21 cellular contexts compared by ENCODE assay signal in the genomic region with DNA sequence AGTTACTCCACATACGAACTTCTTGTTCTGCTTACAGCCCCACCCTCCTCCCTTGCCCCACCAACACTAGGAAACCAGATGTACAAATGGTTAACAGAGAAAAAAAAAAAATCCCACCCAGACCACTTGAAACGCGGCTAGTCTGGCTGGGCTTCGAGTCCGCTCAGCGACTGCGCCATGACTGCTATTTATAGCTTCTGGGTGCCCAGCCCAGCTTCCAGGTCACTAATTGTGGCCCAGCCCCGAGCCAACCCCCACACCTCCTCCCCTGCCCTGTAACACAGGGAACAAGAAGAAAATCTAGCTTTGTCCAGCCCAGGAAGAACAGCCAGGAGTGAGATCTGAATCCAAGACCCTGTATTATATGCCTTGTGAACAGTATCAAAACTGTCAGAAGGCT. TPM values are rescaled to one million over a fixed set of nuclear protein-coding genes. Genes with fewer than 3 reads are reported as not detected.
"Had no signal": no experiment of that assay in that cellular context is flagged by ENCODE, and none has a peak within 500 bp of the region (broad histone marks: within the 10 kb centered on the region; RNA-seq: fewer than 3 reads in every experiment).

No MANE protein-coding gene starts in this region.

- H3K36me3 ChIP-seq: ascending aorta, breast epithelium, right lobe of liver, thyroid gland, vagina had no signal

- ATAC-seq: activated CD4-positive, alpha-beta T cell treated with anti-CD3 and anti-CD28 coated beads for 36 hours; activated CD8-positive, alpha-beta memory T cell treated with anti-CD3 and anti-CD28 coated beads, Interleukin-2, amount 10 ng/mL, durations not matched to agents 7 days and 5 days; naive thymus-derived CD8-positive, alpha-beta T cell; right lobe of liver had no signal

- H3K4me1 ChIP-seq: ascending aorta, breast epithelium, thyroid gland had no signal

- H3K27ac ChIP-seq: ascending aorta, breast epithelium, epithelial cell of prostate, right lobe of liver, thyroid gland, vagina had no signal

- H3K4me3 Mint-ChIP-seq: activated CD4-positive, alpha-beta memory T cell treated with anti-CD3 and anti-CD28 coated beads for 36 hours; activated CD4-positive, alpha-beta T cell treated with anti-CD3 and anti-CD28 coated beads for 36 hours; activated CD8-positive, alpha-beta memory T cell treated with anti-CD3 and anti-CD28 coated beads, Interleukin-2, amount 10 ng/mL, durations not matched to agents 7 days and 5 days; activated naive CD4-positive, alpha-beta T cell treated with anti-CD3 and anti-CD28 coated beads, Interleukin-2, amount 10 ng/mL, durations not matched to agents 7 days and 5 days; naive thymus-derived CD8-positive, alpha-beta T cell; T-helper 1 cell treated with Interleukin-12 subunit alpha and Interleukin-12 subunit beta and Interleukin-4 antibody, amounts not matched to agents 30 μg/mL and 1 μg/mL, for 36 hours had no signal

- H3K36me3 Mint-ChIP-seq: activated CD8-positive, alpha-beta memory T cell treated with anti-CD3 and anti-CD28 coated beads, Interleukin-2, amount 10 ng/mL, durations not matched to agents 7 days and 5 days; activated naive CD4-positive, alpha-beta T cell treated with anti-CD3 and anti-CD28 coated beads, Interleukin-2, amount 10 ng/mL, durations not matched to agents 7 days and 5 days had no signal

- H3K9me3 Mint-ChIP-seq: activated CD4-positive, alpha-beta memory T cell treated with anti-CD3 and anti-CD28 coated beads for 36 hours; activated naive CD4-positive, alpha-beta T cell treated with anti-CD3 and anti-CD28 coated beads, Interleukin-2, amount 10 ng/mL, durations not matched to agents 7 days and 5 days; naive thymus-derived CD8-positive, alpha-beta T cell; T-helper 1 cell treated with Interleukin-12 subunit alpha and Interleukin-12 subunit beta and Interleukin-4 antibody, amounts not matched to agents 30 μg/mL and 1 μg/mL, for 36 hours had no signal

- H3K9me3 ChIP-seq: ascending aorta, breast epithelium, right lobe of liver, spleen, thyroid gland, vagina had no signal

- H3K27me3 ChIP-seq: ascending aorta, breast epithelium, right lobe of liver, spleen, thyroid gland, vagina had no signal

- H3K27me3 Mint-ChIP-seq: activated CD4-positive, alpha-beta memory T cell treated with anti-CD3 and anti-CD28 coated beads for 36 hours; activated CD4-positive, alpha-beta T cell treated with anti-CD3 and anti-CD28 coated beads for 36 hours; activated CD8-positive, alpha-beta memory T cell treated with anti-CD3 and anti-CD28 coated beads, Interleukin-2, amount 10 ng/mL, durations not matched to agents 7 days and 5 days; activated naive CD4-positive, alpha-beta T cell treated with anti-CD3 and anti-CD28 coated beads, Interleukin-2, amount 10 ng/mL, durations not matched to agents 7 days and 5 days; naive thymus-derived CD8-positive, alpha-beta T cell had no signal

- H3K27ac Mint-ChIP-seq: activated CD4-positive, alpha-beta memory T cell treated with anti-CD3 and anti-CD28 coated beads for 36 hours; activated CD4-positive, alpha-beta T cell treated with anti-CD3 and anti-CD28 coated beads for 36 hours; activated CD8-positive, alpha-beta memory T cell treated with anti-CD3 and anti-CD28 coated beads, Interleukin-2, amount 10 ng/mL, durations not matched to agents 7 days and 5 days; activated naive CD4-positive, alpha-beta T cell treated with anti-CD3 and anti-CD28 coated beads, Interleukin-2, amount 10 ng/mL, durations not matched to agents 7 days and 5 days; progenitor cell of endocrine pancreas; T-helper 1 cell treated with Interleukin-12 subunit alpha and Interleukin-12 subunit beta and Interleukin-4 antibody, amounts not matched to agents 30 μg/mL and 1 μg/mL, for 36 hours had no signal

- H3K4me3 ChIP-seq: ascending aorta, breast epithelium, right lobe of liver, spleen, thyroid gland, vagina had no signal

- DNase-seq: activated CD4-positive, alpha-beta memory T cell treated with anti-CD3 and anti-CD28 coated beads for 36 hours; activated CD4-positive, alpha-beta T cell treated with anti-CD3 and anti-CD28 coated beads for 36 hours; activated CD8-positive, alpha-beta memory T cell treated with anti-CD3 and anti-CD28 coated beads, Interleukin-2, amount 10 ng/mL, durations not matched to agents 7 days and 5 days; activated naive CD4-positive, alpha-beta T cell treated with anti-CD3 and anti-CD28 coated beads, Interleukin-2, amount 10 ng/mL, durations not matched to agents 7 days and 5 days; activated T-cell treated with anti-CD3 and anti-CD28 coated beads, Interleukin-2, amount 50 U/mL, for 1 hour; dermis blood vessel endothelial cell; head of caudate nucleus; mammary epithelial cell; naive thymus-derived CD8-positive, alpha-beta T cell; nucleus accumbens; right lobe of liver; spleen; thyroid gland had no signal

RNA-seq across cellular contexts. Expression of a gene that starts 47.1 kb away (rescaled TPM):
- total RNA-seq: activated CD8-positive, alpha-beta memory T cell treated with anti-CD3 and anti-CD28 coated beads, Interleukin-2, amount 10 ng/mL, durations not matched to agents 7 days and 5 days; ascending aorta; cerebellum; dermis blood vessel endothelial cell; fibroblast of lung; naive thymus-derived CD8-positive, alpha-beta T cell; spleen; vagina had no signal
- polyA plus RNA-seq: fibroblast of lung; naive thymus-derived CD8-positive, alpha-beta T cell had no signal
